11 cellular contexts compared by ENCODE assay signal in the genomic region with DNA sequence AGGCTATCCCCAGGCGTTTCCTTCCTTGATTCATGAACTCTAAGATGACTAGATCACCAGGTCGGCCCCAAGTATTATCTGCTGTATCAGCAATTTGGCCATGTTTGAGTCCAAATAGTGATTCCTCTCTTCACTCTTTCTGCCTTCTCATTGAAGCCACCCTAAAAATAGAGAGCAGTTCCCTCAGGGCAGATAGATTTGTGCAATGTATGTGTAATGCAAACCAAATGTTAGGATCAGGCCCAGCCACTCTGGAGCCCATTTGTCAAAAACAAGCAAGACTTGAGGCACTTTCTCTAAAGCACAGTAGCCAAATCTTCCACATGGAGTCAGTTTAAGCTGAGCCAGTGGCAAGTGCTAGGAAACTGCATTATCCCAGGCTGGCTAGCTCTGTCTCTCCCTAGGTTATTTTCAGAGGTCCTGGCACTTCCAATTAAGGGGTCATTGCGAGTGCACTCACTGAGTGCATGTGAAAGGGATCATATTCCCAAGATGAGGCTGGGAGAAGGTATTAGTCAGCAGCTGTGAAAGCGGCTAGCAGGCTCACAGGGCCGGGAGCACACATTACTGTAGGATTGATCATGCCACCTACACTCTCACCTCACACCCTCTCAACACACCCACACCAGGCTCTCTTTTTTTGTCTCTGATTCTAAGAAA.
DNase-seq lines count a peak whose midpoint lies in the region; ATAC-seq and TF ChIP-seq lines count a peak whose summit lies in the region.
"Had no signal": no experiment of that assay in that cellular context is flagged by ENCODE, and none has a peak within 500 bp of the region (broad histone marks: within the 10 kb centered on the region; RNA-seq: fewer than 3 reads in every experiment).

No MANE protein-coding gene starts in this region.

- DNase-seq in DMS53 (lab: John Stamatoyannopoulos, UW), result peak; percentile 38
- no peak for DNase-seq in DMS53 treated with DMSO at 0.1 percent for 48 hours (lab: John Stamatoyannopoulos, UW; ENCODE audit: unreplicated experiment)
- peak; percentile 90 for DNase-seq in WERI-Rb-1
- DNase-seq in left cardiac atrium, result no peak
- DNase-seq in superior temporal gyrus (ENCODE audit: extremely low spot score), result peak; percentile 29
- DNase-seq in NCI-H2081 treated with DMSO at 0.1 percent for 48 hours (lab: John Stamatoyannopoulos, UW), result no peak
- no peak for DNase-seq in putamen (ENCODE audit: low spot score)
- DNase-seq in pons (ENCODE audit: low spot score), result no peak
- DNase-seq: activated naive CD4-positive, alpha-beta T cell treated with Interleukin-2 at 50 U/mL for 16 hours had no signal

- H3K27ac ChIP-seq in WERI-Rb-1, result peak overlapping the region; percentile 38
- H3K27ac ChIP-seq: 22Rv1, SJSA1 had no signal

- no peak overlapping the region for H3K4me3 ChIP-seq in WERI-Rb-1 (ENCODE audit: low read depth, low read length)
- H3K4me3 ChIP-seq: SJSA1 had no signal

- H3K9me3 ChIP-seq in WERI-Rb-1 (ENCODE audit: severe bottlenecking), result peaks cover 4% of the 10 kb centered on the region
- H3K9me3 ChIP-seq: SJSA1 had no signal

- H3K36me3 ChIP-seq in WERI-Rb-1, result no peaks in the 10 kb centered on the region
- H3K36me3 ChIP-seq: SJSA1 had no signal

- ATAC-seq in left cardiac atrium, result peak; percentile 75 to 82

- intact Hi-C loops in left cardiac atrium (cut with DNase I), result no loop called here

- H3K27me3 ChIP-seq in WERI-Rb-1 (ENCODE audit: insufficient read depth, low read depth, severe bottlenecking), result no peaks in the 10 kb centered on the region
- H3K27me3 ChIP-seq: SJSA1 had no signal

- TF ChIP-seq CTCF in WERI-Rb-1 (IDR thresholded peaks at IDR 0.05; ENCODE audit: low read depth, low read length), result no peak

Comparison
In these comparisons a context has a peak if more than half of its experiments do, and no peak if none do; other contexts are left out.
1. DNase-seq: peak in DMS53 (single experiment), WERI-Rb-1 (single experiment) and superior temporal gyrus (single experiment); none in DMS53 treated with DMSO at 0.1 percent for 48 hours (single experiment), left cardiac atrium (single experiment), NCI-H2081 treated with DMSO at 0.1 percent for 48 hours (single experiment), putamen (single experiment) and pons (single experiment).